Comparison of ENCODE assay signal across 1 cellular context in the genomic region with DNA sequence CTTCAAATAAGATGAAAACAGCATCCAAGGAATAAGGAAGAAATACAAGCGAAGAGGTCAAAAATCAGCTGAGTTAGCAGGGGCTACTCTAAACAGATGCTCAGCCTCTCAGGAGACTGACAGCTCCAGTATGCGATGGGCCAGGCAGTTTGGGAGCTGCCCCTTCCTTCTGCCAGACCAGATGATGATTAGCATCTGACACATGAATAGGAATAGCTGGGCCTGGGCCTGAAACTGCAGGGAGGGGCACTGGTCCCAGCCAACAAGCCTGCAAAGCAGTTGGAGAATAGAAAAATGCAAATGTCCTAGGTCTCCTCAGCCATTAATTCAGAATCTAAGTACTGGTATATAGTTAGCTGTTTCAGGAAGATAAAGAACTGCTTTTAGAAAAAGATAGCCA.
TF ChIP-seq lines count a peak whose summit lies in the region.

No MANE protein-coding gene starts in this region.

TF ChIP-seq in WTC11, 78 proteins besides CTCF, POLR2A, EP300 and RAD21 (continued from another document):
- TF ChIP-seq, protein P1, sequence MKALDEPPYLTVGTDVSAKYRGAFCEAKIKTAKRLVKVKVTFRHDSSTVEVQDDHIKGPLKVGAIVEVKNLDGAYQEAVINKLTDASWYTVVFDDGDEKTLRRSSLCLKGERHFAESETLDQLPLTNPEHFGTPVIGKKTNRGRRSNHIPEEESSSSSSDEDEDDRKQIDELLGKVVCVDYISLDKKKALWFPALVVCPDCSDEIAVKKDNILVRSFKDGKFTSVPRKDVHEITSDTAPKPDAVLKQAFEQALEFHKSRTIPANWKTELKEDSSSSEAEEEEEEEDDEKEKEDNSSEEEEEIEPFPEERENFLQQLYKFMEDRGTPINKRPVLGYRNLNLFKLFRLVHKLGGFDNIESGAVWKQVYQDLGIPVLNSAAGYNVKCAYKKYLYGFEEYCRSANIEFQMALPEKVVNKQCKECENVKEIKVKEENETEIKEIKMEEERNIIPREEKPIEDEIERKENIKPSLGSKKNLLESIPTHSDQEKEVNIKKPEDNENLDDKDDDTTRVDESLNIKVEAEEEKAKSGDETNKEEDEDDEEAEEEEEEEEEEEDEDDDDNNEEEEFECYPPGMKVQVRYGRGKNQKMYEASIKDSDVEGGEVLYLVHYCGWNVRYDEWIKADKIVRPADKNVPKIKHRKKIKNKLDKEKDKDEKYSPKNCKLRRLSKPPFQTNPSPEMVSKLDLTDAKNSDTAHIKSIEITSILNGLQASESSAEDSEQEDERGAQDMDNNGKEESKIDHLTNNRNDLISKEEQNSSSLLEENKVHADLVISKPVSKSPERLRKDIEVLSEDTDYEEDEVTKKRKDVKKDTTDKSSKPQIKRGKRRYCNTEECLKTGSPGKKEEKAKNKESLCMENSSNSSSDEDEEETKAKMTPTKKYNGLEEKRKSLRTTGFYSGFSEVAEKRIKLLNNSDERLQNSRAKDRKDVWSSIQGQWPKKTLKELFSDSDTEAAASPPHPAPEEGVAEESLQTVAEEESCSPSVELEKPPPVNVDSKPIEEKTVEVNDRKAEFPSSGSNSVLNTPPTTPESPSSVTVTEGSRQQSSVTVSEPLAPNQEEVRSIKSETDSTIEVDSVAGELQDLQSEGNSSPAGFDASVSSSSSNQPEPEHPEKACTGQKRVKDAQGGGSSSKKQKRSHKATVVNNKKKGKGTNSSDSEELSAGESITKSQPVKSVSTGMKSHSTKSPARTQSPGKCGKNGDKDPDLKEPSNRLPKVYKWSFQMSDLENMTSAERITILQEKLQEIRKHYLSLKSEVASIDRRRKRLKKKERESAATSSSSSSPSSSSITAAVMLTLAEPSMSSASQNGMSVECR (CRISPR knock-in tag; IDR thresholded peaks at IDR 0.05; ENCODE audit: borderline replicate concordance) = no peak
- TF ChIP-seq ZMAT4 (CRISPR knock-in tag; IDR thresholded peaks at IDR 0.05) = no peak
